ENCODE assay signal across 35 cellular contexts in the genomic region with DNA sequence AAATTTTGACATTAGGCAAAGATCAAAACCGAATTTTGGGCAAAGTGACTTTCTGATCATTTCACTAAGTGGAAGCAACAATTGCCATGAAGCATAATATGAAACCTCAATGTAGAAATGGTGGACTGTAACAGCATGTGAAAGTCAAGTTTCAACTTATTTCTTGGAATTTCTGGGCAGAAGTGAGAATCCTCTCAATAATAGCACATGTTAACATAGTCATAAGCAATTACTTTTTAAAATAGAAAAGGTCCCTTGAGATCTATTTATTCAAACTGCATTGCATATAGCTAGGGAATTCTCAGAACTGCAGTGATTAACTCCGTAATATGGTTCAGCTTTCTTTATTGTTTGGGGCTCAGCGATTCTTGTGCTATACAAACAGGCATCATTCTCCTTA.
"Had no signal": no experiment of that assay in that cellular context is flagged by ENCODE, and none has a peak within 500 bp of the region (broad histone marks: within the 10 kb centered on the region; RNA-seq: fewer than 3 reads in every experiment).

No MANE protein-coding gene starts in this region.

- H3K9me3 ChIP-seq: ascending aorta had no signal

- H3K36me3 ChIP-seq: ascending aorta, cardiac muscle cell, WERI-Rb-1 had no signal

- ATAC-seq: activated CD4-positive, alpha-beta T cell treated with anti-CD3 and anti-CD28 coated beads for 36 hours; activated CD4-positive, CD25-positive, alpha-beta regulatory T cell treated with anti-CD3 and anti-CD28 coated beads, Interleukin-2, amount 50 U/mL, for 24 hours; activated CD8-positive, alpha-beta memory T cell treated with anti-CD3 and anti-CD28 coated beads, Interleukin-2, amount 10 ng/mL, durations not matched to agents 7 days and 5 days; activated CD8-positive, alpha-beta T cell treated with anti-CD3 and anti-CD28 coated beads, Interleukin-2, amount 10 ng/mL, durations not matched to agents 7 days and 5 days; activated naive CD8-positive, alpha-beta T cell treated with anti-CD3 and anti-CD28 coated beads, Interleukin-2, amount 50 U/mL, for 24 hours; T-helper 17 cell; WTC11 had no signal

- H3K4me3 Mint-ChIP-seq: activated CD4-positive, alpha-beta memory T cell treated with anti-CD3 and anti-CD28 coated beads, Interleukin-2, amount 10 ng/mL, durations not matched to agents 7 days and 5 days; activated CD4-positive, alpha-beta T cell treated with anti-CD3 and anti-CD28 coated beads for 36 hours; activated CD4-positive, alpha-beta T cell treated with anti-CD3 and anti-CD28 coated beads, Interleukin-2, amount 10 ng/mL, durations not matched to agents 7 days and 5 days; activated CD8-positive, alpha-beta memory T cell treated with anti-CD3 and anti-CD28 coated beads, Interleukin-2, amount 10 ng/mL, durations not matched to agents 7 days and 5 days; activated CD8-positive, alpha-beta T cell treated with anti-CD3 and anti-CD28 coated beads, Interleukin-2, amount 10 ng/mL, durations not matched to agents 7 days and 5 days; activated naive CD4-positive, alpha-beta T cell treated with anti-CD3 and anti-CD28 coated beads, Interleukin-2, amount 10 ng/mL, durations not matched to agents 7 days and 5 days; activated naive CD4-positive, alpha-beta T cell treated with anti-CD3 and anti-CD28 coated beads, Interleukin-2, amount 50 U/mL, for 24 hours; activated naive CD8-positive, alpha-beta T cell; activated naive CD8-positive, alpha-beta T cell treated with anti-CD3 and anti-CD28 coated beads, Interleukin-2, amount 10 ng/mL, durations not matched to agents 7 days and 5 days; activated naive CD8-positive, alpha-beta T cell treated with anti-CD3 and anti-CD28 coated beads, Interleukin-2, amount 50 U/mL, for 24 hours; activated T-cell treated with anti-CD3 and anti-CD28 coated beads, Interleukin-2, amount 50 U/mL, for 24 hours; brain; central memory CD8-positive, alpha-beta T cell; T-helper 17 cell; WTC11 had no signal

- H3K27ac Mint-ChIP-seq: activated CD4-positive, alpha-beta memory T cell treated with anti-CD3 and anti-CD28 coated beads, Interleukin-2, amount 10 ng/mL, durations not matched to agents 7 days and 5 days; activated CD4-positive, alpha-beta T cell treated with anti-CD3 and anti-CD28 coated beads for 36 hours; activated CD4-positive, alpha-beta T cell treated with anti-CD3 and anti-CD28 coated beads, Interleukin-2, amount 10 ng/mL, durations not matched to agents 7 days and 5 days; activated CD8-positive, alpha-beta memory T cell treated with anti-CD3 and anti-CD28 coated beads, Interleukin-2, amount 10 ng/mL, durations not matched to agents 7 days and 5 days; activated CD8-positive, alpha-beta T cell treated with anti-CD3 and anti-CD28 coated beads, Interleukin-2, amount 10 ng/mL, durations not matched to agents 7 days and 5 days; activated naive CD4-positive, alpha-beta T cell treated with anti-CD3 and anti-CD28 coated beads, Interleukin-2, amount 10 ng/mL, durations not matched to agents 7 days and 5 days; activated naive CD4-positive, alpha-beta T cell treated with anti-CD3 and anti-CD28 coated beads, Interleukin-2, amount 50 U/mL, for 24 hours; activated naive CD8-positive, alpha-beta T cell; activated naive CD8-positive, alpha-beta T cell treated with anti-CD3 and anti-CD28 coated beads, Interleukin-2, amount 10 ng/mL, durations not matched to agents 7 days and 5 days; activated naive CD8-positive, alpha-beta T cell treated with anti-CD3 and anti-CD28 coated beads, Interleukin-2, amount 50 U/mL, for 24 hours; activated T-cell treated with anti-CD3 and anti-CD28 coated beads, Interleukin-2, amount 50 U/mL, for 24 hours; activated T-helper 2 cell treated with anti-CD3 and anti-CD28 coated beads, Interferon-gamma antibody, Interleukin-2, Interleukin-4, amounts not matched to agents 10 μg/mL and 5 μg/mL and 100 μg/mL, durations not matched to agents 14 hours and 24 hours and 36 hours; brain; T-helper 17 cell; WTC11 had no signal

- H3K4me1 ChIP-seq: ascending aorta had no signal

- H3K27me3 Mint-ChIP-seq: activated CD4-positive, alpha-beta memory T cell treated with anti-CD3 and anti-CD28 coated beads, Interleukin-2, amount 10 ng/mL, durations not matched to agents 7 days and 5 days; activated CD4-positive, alpha-beta T cell treated with anti-CD3 and anti-CD28 coated beads for 36 hours; activated CD4-positive, alpha-beta T cell treated with anti-CD3 and anti-CD28 coated beads, Interleukin-2, amount 10 ng/mL, durations not matched to agents 7 days and 5 days; activated CD8-positive, alpha-beta memory T cell treated with anti-CD3 and anti-CD28 coated beads, Interleukin-2, amount 10 ng/mL, durations not matched to agents 7 days and 5 days; activated naive CD4-positive, alpha-beta T cell treated with anti-CD3 and anti-CD28 coated beads, Interleukin-2, amount 50 U/mL, for 24 hours; activated naive CD8-positive, alpha-beta T cell; activated naive CD8-positive, alpha-beta T cell treated with anti-CD3 and anti-CD28 coated beads, Interleukin-2, amount 10 ng/mL, durations not matched to agents 7 days and 5 days; activated naive CD8-positive, alpha-beta T cell treated with anti-CD3 and anti-CD28 coated beads, Interleukin-2, amount 50 U/mL, for 24 hours; activated T-cell treated with anti-CD3 and anti-CD28 coated beads, Interleukin-2, amount 50 U/mL, for 24 hours; brain; central memory CD8-positive, alpha-beta T cell; T-helper 17 cell had no signal

- H3K9me3 Mint-ChIP-seq: activated CD4-positive, alpha-beta memory T cell treated with anti-CD3 and anti-CD28 coated beads, Interleukin-2, amount 10 ng/mL, durations not matched to agents 7 days and 5 days; activated CD4-positive, alpha-beta T cell treated with anti-CD3 and anti-CD28 coated beads, Interleukin-2, amount 10 ng/mL, durations not matched to agents 7 days and 5 days; activated naive CD4-positive, alpha-beta T cell treated with anti-CD3 and anti-CD28 coated beads, Interleukin-2, amount 10 ng/mL, durations not matched to agents 7 days and 5 days; activated naive CD8-positive, alpha-beta T cell treated with anti-CD3 and anti-CD28 coated beads, Interleukin-2, amount 50 U/mL, for 24 hours; activated T-cell treated with anti-CD3 and anti-CD28 coated beads, Interleukin-2, amount 50 U/mL, for 24 hours; activated T-helper 2 cell treated with anti-CD3 and anti-CD28 coated beads, Interferon-gamma antibody, Interleukin-2, Interleukin-4, amounts not matched to agents 10 μg/mL and 5 μg/mL and 100 μg/mL, durations not matched to agents 14 hours and 24 hours and 36 hours; central memory CD8-positive, alpha-beta T cell; WTC11 had no signal

- H3K36me3 Mint-ChIP-seq: activated CD8-positive, alpha-beta memory T cell treated with anti-CD3 and anti-CD28 coated beads, Interleukin-2, amount 10 ng/mL, durations not matched to agents 7 days and 5 days; activated naive CD4-positive, alpha-beta T cell treated with anti-CD3 and anti-CD28 coated beads, Interleukin-2, amount 10 ng/mL, durations not matched to agents 7 days and 5 days; activated naive CD4-positive, alpha-beta T cell treated with anti-CD3 and anti-CD28 coated beads, Interleukin-2, amount 50 U/mL, for 24 hours; activated naive CD8-positive, alpha-beta T cell treated with anti-CD3 and anti-CD28 coated beads, Interleukin-2, amount 10 ng/mL, durations not matched to agents 7 days and 5 days; brain; WTC11 had no signal

- H3K4me1 Mint-ChIP-seq: activated CD4-positive, alpha-beta memory T cell treated with anti-CD3 and anti-CD28 coated beads, Interleukin-2, amount 10 ng/mL, durations not matched to agents 7 days and 5 days; activated CD4-positive, alpha-beta T cell treated with anti-CD3 and anti-CD28 coated beads for 36 hours; activated CD4-positive, alpha-beta T cell treated with anti-CD3 and anti-CD28 coated beads, Interleukin-2, amount 10 ng/mL, durations not matched to agents 7 days and 5 days; activated CD8-positive, alpha-beta memory T cell treated with anti-CD3 and anti-CD28 coated beads, Interleukin-2, amount 10 ng/mL, durations not matched to agents 7 days and 5 days; activated naive CD4-positive, alpha-beta T cell treated with anti-CD3 and anti-CD28 coated beads, Interleukin-2, amount 10 ng/mL, durations not matched to agents 7 days and 5 days; activated naive CD4-positive, alpha-beta T cell treated with anti-CD3 and anti-CD28 coated beads, Interleukin-2, amount 50 U/mL, for 24 hours; activated naive CD8-positive, alpha-beta T cell treated with anti-CD3 and anti-CD28 coated beads, Interleukin-2, amount 10 ng/mL, durations not matched to agents 7 days and 5 days; brain; central memory CD8-positive, alpha-beta T cell; WTC11 had no signal

- DNase-seq: activated CD4-positive, alpha-beta memory T cell treated with anti-CD3 and anti-CD28 coated beads, Interleukin-2, amount 10 ng/mL, durations not matched to agents 7 days and 5 days; activated CD4-positive, alpha-beta T cell treated with anti-CD3 and anti-CD28 coated beads for 1 hour; activated CD4-positive, alpha-beta T cell treated with anti-CD3 and anti-CD28 coated beads for 36 hours; activated CD4-positive, alpha-beta T cell treated with anti-CD3 and anti-CD28 coated beads for 48 hours; activated CD4-positive, alpha-beta T cell treated with anti-CD3 and anti-CD28 coated beads, Interleukin-2, amount 10 ng/mL, durations not matched to agents 7 days and 5 days; activated CD4-positive, alpha-beta T cell treated with anti-CD3 and anti-CD28 coated beads, Interleukin-2, amount 50 U/mL, for 48 hours; activated CD4-positive, CD25-positive, alpha-beta regulatory T cell; activated CD8-positive, alpha-beta memory T cell treated with anti-CD3 and anti-CD28 coated beads for 24 hours; activated CD8-positive, alpha-beta memory T cell treated with anti-CD3 and anti-CD28 coated beads, Interleukin-2, amount 10 ng/mL, durations not matched to agents 7 days and 5 days; activated CD8-positive, alpha-beta memory T cell treated with anti-CD3 and anti-CD28 coated beads, Interleukin-2, amount 50 U/mL, for 48 hours; activated CD8-positive, alpha-beta T cell treated with anti-CD3 and anti-CD28 coated beads, Interleukin-2, amount 10 ng/mL, durations not matched to agents 7 days and 5 days; activated effector memory CD4-positive, alpha-beta T cell treated with Interleukin-2 at 50 U/mL for 16 hours; activated gamma-delta T cell; activated naive CD4-positive, alpha-beta T cell treated with anti-CD3 and anti-CD28 coated beads, Interleukin-2, amount 10 ng/mL, durations not matched to agents 7 days and 5 days; activated naive CD4-positive, alpha-beta T cell treated with Interleukin-2 at 50 U/mL for 16 hours; activated naive CD8-positive, alpha-beta T cell treated with anti-CD3 and anti-CD28 coated beads, Interleukin-2, amount 10 ng/mL, durations not matched to agents 7 days and 5 days; activated naive CD8-positive, alpha-beta T cell treated with anti-CD3 and anti-CD28 coated beads, Interleukin-2, amount 50 U/mL, for 24 hours; activated T-cell treated with anti-CD3 and anti-CD28 coated beads, Interleukin-2, amount 50 U/mL, for 24 hours; activated T-cell treated with anti-CD3 and anti-CD28 coated beads, Interleukin-2, amount 50 U/mL, for 48 hours; amygdala; anterior cingulate cortex; caudate nucleus; cerebellar nuclear complex; T-helper 17 cell; T1000; WERI-Rb-1 had no signal

- H3K4me3 ChIP-seq: ascending aorta, cardiac muscle cell had no signal

- H3K27ac ChIP-seq: ascending aorta, cardiac muscle cell, WERI-Rb-1 had no signal

- H3K27me3 ChIP-seq: ascending aorta had no signal
